15 cellular contexts compared by ENCODE assay signal in the genomic region with DNA sequence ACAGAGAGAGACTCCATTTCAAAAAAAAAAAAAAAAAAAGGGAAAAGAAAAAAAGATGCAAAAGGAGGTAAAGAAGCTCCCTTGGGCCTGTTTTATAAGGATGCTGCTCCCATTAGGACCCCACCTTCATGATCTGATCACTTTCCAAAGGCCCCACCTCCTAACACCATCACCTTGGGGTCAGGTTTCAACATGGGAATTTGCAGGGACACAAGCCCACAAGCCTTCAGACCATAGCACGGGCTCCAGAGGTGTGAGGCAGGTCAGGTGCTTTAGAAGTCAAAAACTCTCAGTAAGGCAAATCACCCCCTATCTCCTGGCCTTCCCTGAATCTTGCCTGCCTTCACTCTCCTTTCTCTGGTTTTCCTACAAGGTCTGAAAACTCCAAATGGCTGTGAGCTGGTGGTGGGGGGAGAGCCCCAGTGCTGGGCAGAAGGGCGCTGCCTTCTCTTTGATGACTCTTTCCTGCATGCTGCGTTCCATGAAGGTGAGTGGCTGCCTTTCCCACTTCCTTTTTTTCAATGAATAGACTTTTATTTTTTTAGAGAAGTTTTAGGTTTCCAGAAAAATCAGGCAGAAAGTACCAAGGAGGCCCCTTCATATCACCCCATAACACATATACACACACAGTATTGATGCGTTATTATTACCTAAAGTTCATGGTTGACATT. TPM values are rescaled to one million over a fixed set of nuclear protein-coding genes. Genes with fewer than 3 reads are reported as not detected.
A peak's percentile ranks its signal among the peaks of the same experiment; 100 is the strongest.
DNase-seq lines count a peak whose midpoint lies in the region; ATAC-seq, FAIRE-seq and TF ChIP-seq lines count a peak whose summit lies in the region.
"Had no signal": no experiment of that assay in that cellular context is flagged by ENCODE, and none has a peak within 500 bp of the region (broad histone marks: within the 10 kb centered on the region; RNA-seq: fewer than 3 reads in every experiment).

No MANE protein-coding gene starts in this region.

- no peak overlapping the region for H2BK120ac ChIP-seq in mesendoderm (ENCODE audit: low read depth, low read length)

- intact Hi-C loops in spleen (cut with DNase I; ENCODE audit: low total_unique reads): no loop called here

- H3K18ac ChIP-seq in mesendoderm (ENCODE audit: low read length): no peak overlapping the region

- H3K27ac Mint-ChIP-seq in GM23338: 0 out of 2 replicates have a peak overlapping the region, but pooled peaks have one; percentile 32
- peak overlapping the region in 1 of 10 donors; percentile 43 for H3K27ac Mint-ChIP-seq in naive thymus-derived CD8-positive, alpha-beta T cell

- POLR2A ChIA-PET in naive thymus-derived CD8-positive, alpha-beta T cell (lab: Charles Lee): interaction anchor here (0.7 to 1.5 kb wide), 2 partner anchors 11 to 14 kb away, joined by 3 to 5 read pairs; no protein-coding TSS in a partner anchor

- no peak overlapping the region for H2BK15ac ChIP-seq in mesendoderm (replicated peaks; ENCODE audit: low read depth)

- H3K9me3 Mint-ChIP-seq in GM23338: no peaks in the 10 kb centered on the region
- H3K9me3 Mint-ChIP-seq in naive thymus-derived CD8-positive, alpha-beta T cell: no peaks in the 10 kb centered on the region
- H3K9me3 Mint-ChIP-seq: CD4-positive, alpha-beta memory T cell had no signal

- peaks cover 7% of the 10 kb centered on the region; the same call in 1 of the 2 replicates for H3K4me1 ChIP-seq in GM23338 (ENCODE audit: insufficient read depth)
- no peaks in the 10 kb centered on the region for H3K4me1 ChIP-seq in mesendoderm (ENCODE audit: control insufficient read depth, low read depth, low read length)
- peaks cover 0 to 4% (median 0%) of the 10 kb centered on the region in 6 donors for H3K4me1 ChIP-seq in spleen

- no peak overlapping the region for H3K4me3 ChIP-seq in GM23338
- no peak overlapping the region for H3K4me3 ChIP-seq in bronchial epithelial cell (ENCODE audit: low read depth, low read length)
- H3K4me3 ChIP-seq in mesendoderm (ENCODE audit: low read length): no peak overlapping the region
- H3K4me3 ChIP-seq in spleen: no peak overlapping the region

- H3K27me3 ChIP-seq in GM23338 (ENCODE audit: insufficient read depth) (no peaks in the 10 kb centered on the region), bronchial epithelial cell (ENCODE audit: control insufficient read depth, insufficient read depth, low read length) (no peaks in the 10 kb centered on the region), mesendoderm (ENCODE audit: insufficient read depth, low read length, poor library complexity) (no peaks in the 10 kb centered on the region), spleen (replicated peaks in 1 of 7) (no peaks in the 10 kb centered on the region)

- peak; percentile 76 for ATAC-seq in GM23338
- ATAC-seq in naive thymus-derived CD8-positive, alpha-beta T cell: no peak
- no peak for ATAC-seq in GM18867 (IDR thresholded peaks at IDR 0.05; ENCODE audit: unreplicated experiment)
- ATAC-seq: Right ventricle myocardium inferior had no signal

- no peaks in the 10 kb centered on the region for H3K9me2 ChIP-seq in GM23338 (ENCODE audit: insufficient read depth)

- no peak overlapping the region for H4K8ac ChIP-seq in mesendoderm (ENCODE audit: low read depth, low read length)

- H3K27ac ChIP-seq in GM23338 (ENCODE audit: low read depth): no peak overlapping the region
- H3K27ac ChIP-seq in mesendoderm (ENCODE audit: low read depth, low read length): no peak overlapping the region
- H3K27ac ChIP-seq in spleen: no peak overlapping the region

- TF ChIP-seq POLR2A in spleen (IDR thresholded peaks at IDR 0.05): no peak

- no peak overlapping the region for H3K9ac ChIP-seq in mesendoderm (ENCODE audit: low read length)

- TF ChIP-seq CTCF in GM23338 (conservative IDR thresholded peaks at IDR 0.05; ENCODE audit: low read depth in 2 of 2) (no peak), bronchial epithelial cell (IDR thresholded peaks at IDR 0.05; ENCODE audit: insufficient read depth, low read length, severe bottlenecking) (no peak), spleen (IDR thresholded peaks at IDR 0.05 in 8 of 11, conservative IDR thresholded peaks at IDR 0.05 in 3 of 11) (no peak)

- no peak overlapping the region; the same call in 1 of the 2 replicates for H3K4me2 ChIP-seq in GM23338
- H3K4me2 ChIP-seq in mesendoderm (ENCODE audit: low read length): no peak overlapping the region

- H3K4me1 Mint-ChIP-seq in GM23338: peaks cover 10% of the 10 kb centered on the region
- H3K4me1 Mint-ChIP-seq in naive thymus-derived CD8-positive, alpha-beta T cell: peaks cover 0 to 6% (median 2%) of the 10 kb centered on the region in 4 donors

- peaks cover 4% of the 10 kb centered on the region; the same call in 2 of the 3 replicates for H3K36me3 Mint-ChIP-seq in GM23338 (ENCODE audit: low read depth)
- peaks cover 0 to 14% (median 0%) of the 10 kb centered on the region in 3 donors for H3K36me3 Mint-ChIP-seq in naive thymus-derived CD8-positive, alpha-beta T cell

- H3K27me3 Mint-ChIP-seq in GM23338 (ENCODE audit: insufficient read depth, low read depth, poor library complexity): peaks cover 7% of the 10 kb centered on the region
- no peaks in the 10 kb centered on the region for H3K27me3 Mint-ChIP-seq in naive thymus-derived CD8-positive, alpha-beta T cell
- H3K27me3 Mint-ChIP-seq: CD4-positive, alpha-beta memory T cell had no signal

- WGBS in mesendoderm (ENCODE audit: extremely low coverage, insufficient coverage, low lambda C conversion rate): no CpG with 5 or more reads among the region's 4 CpGs
- WGBS in spleen, 5 donors: 69 to 73% (median 70%) methylated on average over 4 of the region's 4 CpGs

- H3K56ac ChIP-seq in mesendoderm (ENCODE audit: low read length): no peak overlapping the region

- no peak overlapping the region for H4K5ac ChIP-seq in mesendoderm (ENCODE audit: low read length)

- H2BK5ac ChIP-seq in mesendoderm (ENCODE audit: low read length): no peak overlapping the region

- no peaks in the 10 kb centered on the region for H3K9me3 ChIP-seq in spleen

- no peak overlapping the region for H3K23ac ChIP-seq in mesendoderm (ENCODE audit: low read length)

- H3K4me3 Mint-ChIP-seq in GM23338: no peak overlapping the region
- no peak overlapping the region for H3K4me3 Mint-ChIP-seq in naive thymus-derived CD8-positive, alpha-beta T cell
- H3K4me3 Mint-ChIP-seq: CD4-positive, alpha-beta memory T cell had no signal

- no peak for FAIRE-seq in bronchial epithelial cell (lab: Jason Lieb, UNC)
- FAIRE-seq: GM18507, H54 had no signal

- no peaks in the 10 kb centered on the region for H3K79me1 ChIP-seq in mesendoderm (ENCODE audit: low read length)

- H3F3A ChIP-seq in GM23338 (replicated peaks; ENCODE audit: low read depth): no peaks in the 10 kb centered on the region

- H2AFZ ChIP-seq in GM23338: no peak overlapping the region

- no peaks in the 10 kb centered on the region; the same call in 1 of the 2 replicates for H4K20me1 ChIP-seq in GM23338 (replicated peaks; ENCODE audit: insufficient read depth)

- H3K79me2 ChIP-seq in GM23338 (replicated peaks; ENCODE audit: insufficient read depth) (0 out of 2 replicates have a peak, but pooled peaks cover 8% of the 10 kb centered on the region), mesendoderm (ENCODE audit: control insufficient read depth, insufficient read depth, low read length) (no peaks in the 10 kb centered on the region)

- H2AK5ac ChIP-seq in mesendoderm (ENCODE audit: low read length): no peak overlapping the region

- DNase-seq in GM23338 (ENCODE audit: low spot score) (peak; percentile 62), HT1080 (ENCODE audit: low read depth) (peak; percentile 40), bronchial epithelial cell (ENCODE audit: low read depth) (peak; percentile 30), mesendoderm (peak; percentile 37), spleen (no peak)
- DNase-seq in naive thymus-derived CD8-positive, alpha-beta T cell: no peak
- DNase-seq: Calu3; CD4-positive, alpha-beta memory T cell; KG1; NCI-H1092; NCI-H510A treated with DMSO at 0.1 percent for 48 hours had no signal

- H3K36me3 ChIP-seq in GM23338 (ENCODE audit: insufficient read depth) (no peaks in the 10 kb centered on the region), bronchial epithelial cell (ENCODE audit: control insufficient read depth, insufficient read depth, low read length) (no peaks in the 10 kb centered on the region), mesendoderm (ENCODE audit: control insufficient read depth, insufficient read depth, low read length) (no peaks in the 10 kb centered on the region), spleen (peaks cover 0 to 51% (median 2%) of the 10 kb centered on the region in 6 donors)

- H3K4ac ChIP-seq in mesendoderm (ENCODE audit: low read depth, low read length): no peak overlapping the region

RNA-seq across cellular contexts. Expression of a gene that starts 13.2 kb away (rescaled TPM):
- 9.3 and 10.0 TPM in 2 replicates for total RNA-seq in GM23338 (2014; rRNA removed; shearing (Covaris generic))
- polyA plus RNA-seq in GM23338 (2016; fragmentation: Nextera tagmentation; extraction: Ambion mirVana) (6.0 and 8.3 TPM in 2 replicates), spleen (1 to 10 TPM; 2.1 to 4.1 (median 2.3) TPM)
- 6.3 and 8.7 TPM in 2 replicates for total RNA-seq in HT1080 (2014; rRNA removed; shearing (Covaris generic))
- polyA plus RNA-seq in HT1080 (2015; cell fraction: cytosol; rRNA removed): 2.7 and 3.8 TPM in 2 replicates
- 2.6 and 2.8 TPM in 2 replicates for polyA plus RNA-seq in HT1080 (2015; cell fraction: nucleus; rRNA removed)
- total RNA-seq in bronchial epithelial cell (3.4 and 3.8 TPM in 2 replicates), spleen (1 to 10 TPM; 4.5 to 8.0 (median 5.9) TPM)
- polyA plus RNA-seq in mesendoderm (2013, experiment 1 of 2): 6.7 TPM
- 6.5 TPM for polyA plus RNA-seq in mesendoderm (2013, experiment 2 of 2)
- 1 to 10 TPM; 2.9 to 3.5 TPM for total RNA-seq in naive thymus-derived CD8-positive, alpha-beta T cell
- polyA plus RNA-seq in naive thymus-derived CD8-positive, alpha-beta T cell: 1 to 10 TPM; 2.3 to 3.1 (median 2.5) TPM

RNA-seq across cellular contexts. Expression of a gene that starts 41.4 kb away (rescaled TPM):
- 36.9 and 49.4 TPM in 2 replicates for total RNA-seq in GM23338 (2014; rRNA removed; shearing (Covaris generic))
- 17.8 and 20.3 TPM in 2 replicates for polyA plus RNA-seq in GM23338 (2016; fragmentation: Nextera tagmentation; extraction: Ambion mirVana)
- 23.4 and 28.6 TPM in 2 replicates for total RNA-seq in HT1080 (2014; rRNA removed; shearing (Covaris generic))
- polyA plus RNA-seq in HT1080 (2015; cell fraction: cytosol; rRNA removed): 30.4 and 33.2 TPM in 2 replicates
- polyA plus RNA-seq in HT1080 (2015; cell fraction: nucleus; rRNA removed): 72.3 and 77.9 TPM in 2 replicates
- 28.3 and 29.5 TPM in 2 replicates for total RNA-seq in bronchial epithelial cell
- polyA plus RNA-seq in mesendoderm (2013, experiment 1 of 2): 20.0 TPM
- polyA plus RNA-seq in mesendoderm (2013, experiment 2 of 2): 19.1 TPM
- 10 to 100 TPM; 63.9 to 64.3 TPM for total RNA-seq in naive thymus-derived CD8-positive, alpha-beta T cell
- polyA plus RNA-seq in naive thymus-derived CD8-positive, alpha-beta T cell: 10 to 100 TPM; 10.5 to 18.4 (median 16.2) TPM
- 10 to 100 TPM; 34.0 to 56.6 (median 41.8) TPM for total RNA-seq in spleen
- 10 to 100 TPM; 15.2 to 23.9 (median 18.8) TPM for polyA plus RNA-seq in spleen

RNA-seq across cellular contexts. Expression of a gene that starts 41.5 kb away (rescaled TPM):
- total RNA-seq in GM23338 (2014; rRNA removed; shearing (Covaris generic)): 17.8 and 34.4 TPM in 2 replicates
- polyA plus RNA-seq in GM23338 (2016; fragmentation: Nextera tagmentation; extraction: Ambion mirVana): 17.8 and 23.2 TPM in 2 replicates
- total RNA-seq in HT1080 (2014; rRNA removed; shearing (Covaris generic)): 27.3 and 37.1 TPM in 2 replicates
- 36.6 and 38.2 TPM in 2 replicates for polyA plus RNA-seq in HT1080 (2015; cell fraction: cytosol; rRNA removed)
- 19.4 and 22.5 TPM in 2 replicates for polyA plus RNA-seq in HT1080 (2015; cell fraction: nucleus; rRNA removed)
- total RNA-seq in bronchial epithelial cell: 13.3 and 26.6 TPM in 2 replicates
- polyA plus RNA-seq in mesendoderm (2013, experiment 1 of 2): 17.7 TPM
- 18.1 TPM for polyA plus RNA-seq in mesendoderm (2013, experiment 2 of 2)
- total RNA-seq in naive thymus-derived CD8-positive, alpha-beta T cell: 10 to 100 TPM; 21.4 to 24.6 TPM
- 10 to 100 TPM; 17.1 to 27.0 (median 17.9) TPM for polyA plus RNA-seq in naive thymus-derived CD8-positive, alpha-beta T cell
- total RNA-seq in spleen: 10 to 100 TPM; 16.4 to 21.1 (median 19.2) TPM
- polyA plus RNA-seq in spleen: 10 to 100 TPM in 2 of 3 donors, 1 to 10 TPM in 1; 9.9 to 13.9 (median 12.6) TPM

Comparison
In these comparisons a context has a peak if more than half of its experiments do, and no peak if none do; other contexts are left out.
1. DNase-seq: peak in GM23338 (single experiment), HT1080 (single experiment), bronchial epithelial cell (single experiment) and mesendoderm (single experiment); none in naive thymus-derived CD8-positive, alpha-beta T cell (0 of 10) and spleen (single experiment).